ENCODE assay signal across 32 cellular contexts in genomic region chr6:92026878-92027277, GRCh38.
"Had no signal": no experiment of that assay in that cellular context is flagged by ENCODE, and none has a peak within 500 bp of the region (broad histone marks: within the 10 kb centered on the region; RNA-seq: fewer than 3 reads in every experiment).

No MANE protein-coding gene starts in this region.

- H3K27ac Mint-ChIP-seq: naive thymus-derived CD8-positive, alpha-beta T cell; natural killer cell treated with Interleukin-12 subunit alpha and Interleukin-12 subunit beta and Interleukin-15 and Interleukin-18, amount 100 ng/mL, for 72 hours; nephron progenitor cell; neural progenitor cell; progenitor cell of endocrine pancreas; stimulated activated memory B cell treated with anti-CD40 and anti-IgM and Interleukin-4, amounts not matched to agents 10 μg/mL and 1 μg/mL and 100 μg/mL, for 72 hours; stimulated activated naive CD8-positive, alpha-beta T cell treated with anti-CD3 and anti-CD28 coated beads, Interleukin-15, amount 100 ng/mL, for 72 hours had no signal

- H3K36me3 ChIP-seq: neural progenitor cell, ovary, spleen, thoracic aorta, thyroid gland, tibial nerve, upper lobe of left lung, vagina had no signal

- H3K79me2 ChIP-seq: parathyroid adenoma had no signal

- FAIRE-seq: urothelium cell line had no signal

- H3K4me3 ChIP-seq: neural progenitor cell, ovary, psoas muscle, skin epidermis, smooth muscle cell, spleen, thoracic aorta, thyroid gland, tibial nerve, upper lobe of left lung, vagina had no signal

- H3K9ac ChIP-seq: neural progenitor cell, parathyroid adenoma had no signal

- H2AFZ ChIP-seq: neural progenitor cell, parathyroid adenoma had no signal

- H3K9me3 ChIP-seq: ovary, psoas muscle, thoracic aorta, thyroid gland, tibial nerve, upper lobe of left lung, vagina had no signal

- DNase-seq: naive thymus-derived CD8-positive, alpha-beta T cell; nephron progenitor cell; occipital lobe; ovary; posterior cingulate gyrus; psoas muscle; right cardiac atrium; spleen; stimulated activated CD4-positive, alpha-beta T cell treated with anti-CD3 and anti-CD28 coated beads, Interleukin-12 subunit alpha, Interleukin-12 subunit beta, amount 100 ng/mL, for 4 hours; stimulated activated CD4-positive, alpha-beta T cell treated with anti-CD3 and anti-CD28 coated beads, Interleukin-1b, Interleukin-23, amount 100 ng/mL, for 48 hours; stimulated activated CD4-positive, alpha-beta T cell treated with anti-CD3 and anti-CD28 coated beads, Interleukin-4, amount 100 ng/mL, for 1 hour; stimulated activated CD4-positive, alpha-beta T cell treated with anti-CD3 and anti-CD28 coated beads, Interleukin-4, amount 100 ng/mL, for 4 hours; stimulated activated CD8-positive, alpha-beta memory T cell treated with anti-CD3 and anti-CD28 coated beads, Interleukin-4, amount 100 ng/mL, for 48 hours; stimulated activated naive CD4-positive, alpha-beta T cell; stimulated activated naive CD8-positive, alpha-beta T cell treated with anti-CD3 and anti-CD28 coated beads, Interleukin-15, amount 100 ng/mL, for 72 hours; stimulated activated naive CD8-positive, alpha-beta T cell treated with anti-CD3 and anti-CD28 coated beads, Interleukin-15, Interleukin-2, amounts not matched to agents 100 U/mL and 50 U/mL, for 24 hours; substantia nigra; thyroid gland; trophoblast cell; upper lobe of left lung had no signal

- H3K27me3 ChIP-seq: neural progenitor cell, ovary, spleen, thyroid gland, tibial nerve, upper lobe of left lung, vagina had no signal

- H3K4me1 ChIP-seq: neural progenitor cell, parathyroid adenoma, psoas muscle, spleen, thyroid gland, tibial nerve, upper lobe of left lung, vagina had no signal

- H3K4me2 ChIP-seq: neural progenitor cell, smooth muscle cell had no signal

- H3K27ac ChIP-seq: neural progenitor cell, ovary, parathyroid adenoma, psoas muscle, skin epidermis, spleen, thoracic aorta, thyroid gland, tibial nerve, upper lobe of left lung, vagina had no signal

- ATAC-seq: naive thymus-derived CD8-positive, alpha-beta T cell; natural killer cell treated with Interleukin-12 subunit alpha and Interleukin-12 subunit beta and Interleukin-15 and Interleukin-18, amount 100 ng/mL, for 72 hours; psoas muscle; right cardiac atrium; sciatic nerve; stimulated activated memory B cell treated with anti-CD40 and anti-IgM and Interleukin-4, amounts not matched to agents 10 μg/mL and 1 μg/mL and 100 μg/mL, for 72 hours; stimulated activated naive CD8-positive, alpha-beta T cell treated with anti-CD3 and anti-CD28 coated beads, Interleukin-15, amount 100 ng/mL, for 72 hours; stimulated activated naive CD8-positive, alpha-beta T cell treated with anti-CD3 and anti-CD28 coated beads, Interleukin-15, Interleukin-2, amounts not matched to agents 100 U/mL and 50 U/mL, for 24 hours had no signal

- H3K27me3 Mint-ChIP-seq: naive thymus-derived CD8-positive, alpha-beta T cell; natural killer cell treated with Interleukin-12 subunit alpha and Interleukin-12 subunit beta and Interleukin-15 and Interleukin-18, amount 100 ng/mL, for 72 hours; progenitor cell of endocrine pancreas; stimulated activated memory B cell treated with anti-CD40 and anti-IgM and Interleukin-4, amounts not matched to agents 10 μg/mL and 1 μg/mL and 100 μg/mL, for 72 hours; stimulated activated naive CD8-positive, alpha-beta T cell treated with anti-CD3 and anti-CD28 coated beads, Interleukin-15, amount 100 ng/mL, for 72 hours had no signal

- H3K9me3 Mint-ChIP-seq: stimulated activated memory B cell treated with anti-CD40 and anti-IgM and Interleukin-4, amounts not matched to agents 10 μg/mL and 1 μg/mL and 100 μg/mL, for 72 hours had no signal

- H3K4me1 Mint-ChIP-seq: naive thymus-derived CD8-positive, alpha-beta T cell; nephron progenitor cell; neural progenitor cell; stimulated activated memory B cell treated with anti-CD40 and anti-IgM and Interleukin-4, amounts not matched to agents 10 μg/mL and 1 μg/mL and 100 μg/mL, for 72 hours; stimulated activated naive CD8-positive, alpha-beta T cell treated with anti-CD3 and anti-CD28 coated beads, Interleukin-15, amount 100 ng/mL, for 72 hours had no signal

- H3K4me3 Mint-ChIP-seq: naive thymus-derived CD8-positive, alpha-beta T cell; natural killer cell treated with Interleukin-12 subunit alpha and Interleukin-12 subunit beta and Interleukin-15 and Interleukin-18, amount 100 ng/mL, for 72 hours; nephron progenitor cell; neural progenitor cell; stimulated activated memory B cell treated with anti-CD40 and anti-IgM and Interleukin-4, amounts not matched to agents 10 μg/mL and 1 μg/mL and 100 μg/mL, for 72 hours; stimulated activated naive CD8-positive, alpha-beta T cell treated with anti-CD3 and anti-CD28 coated beads, Interleukin-15, amount 100 ng/mL, for 72 hours had no signal

- H3K36me3 Mint-ChIP-seq: naive thymus-derived CD8-positive, alpha-beta T cell; neural progenitor cell; stimulated activated memory B cell treated with anti-CD40 and anti-IgM and Interleukin-4, amounts not matched to agents 10 μg/mL and 1 μg/mL and 100 μg/mL, for 72 hours had no signal
